In genomic region chr19:18800079-18800478, GRCh38 we compare ENCODE assay signal across 3 cellular contexts.
TF ChIP-seq lines count a peak whose summit lies in the region.

No MANE protein-coding gene starts in this region.

TF ChIP-seq in HepG2, 621 proteins besides CTCF, POLR2A, EP300 and RAD21:
- TF ChIP-seq NCOA5 (CRISPR knock-in tag; IDR thresholded peaks at IDR 0.05), result no peak
- peak; percentile 81; the same call in 1 of the 2 replicates for TF ChIP-seq PLRG1 (conservative IDR thresholded peaks at IDR 0.05)

TF ChIP-seq in IMR-90, 13 proteins besides CTCF, POLR2A, EP300 and RAD21:
- no peak for TF ChIP-seq NFE2L2 (IDR thresholded peaks at IDR 0.05; ENCODE audit: low read depth, low read length)
- no peak for TF ChIP-seq CEBPB (IDR thresholded peaks at IDR 0.05; ENCODE audit: low read depth, low read length)
- no peak for TF ChIP-seq SMC3 (IDR thresholded peaks at IDR 0.05; ENCODE audit: low read depth, low read length)
TF ChIP-seq in IMR-90: peak in this region for 0.

TF ChIP-seq in H1, 55 proteins besides CTCF, POLR2A, EP300 and RAD21:
- TF ChIP-seq MAX (IDR thresholded peaks at IDR 0.05), result no peak
